ENCODE assay signal across 18 cellular contexts in the genomic region with DNA sequence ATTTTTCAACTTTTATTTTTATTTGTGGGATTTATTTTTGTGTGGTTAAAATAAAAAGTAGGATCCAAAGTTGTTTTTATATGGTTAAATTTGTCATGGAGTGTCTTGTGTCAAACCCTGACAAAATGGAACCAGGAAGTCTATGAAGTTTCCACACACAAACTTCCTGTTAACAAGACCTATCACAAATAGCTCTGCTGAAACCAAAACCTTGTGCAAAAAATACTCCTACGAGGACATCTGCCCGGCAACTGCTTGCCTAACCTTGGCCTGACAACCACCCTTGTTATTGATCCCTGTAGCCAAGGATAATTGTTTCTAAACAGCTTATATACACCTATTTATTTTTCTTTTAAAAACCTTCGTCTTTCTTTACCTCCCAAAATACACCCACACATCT.
DNase-seq lines count a peak whose midpoint lies in the region; ATAC-seq and TF ChIP-seq lines count a peak whose summit lies in the region.
"Had no signal": no experiment of that assay in that cellular context is flagged by ENCODE, and none has a peak within 500 bp of the region (broad histone marks: within the 10 kb centered on the region; RNA-seq: fewer than 3 reads in every experiment).

No MANE protein-coding gene starts in this region.

- 100% methylated on average over 1 of the region's 3 CpGs for WGBS in neuronal stem cell (ENCODE audit: extremely low coverage in 2 of 2, insufficient read length in 2 of 2, insufficient replicate concordance in 1 of 2), 2 donors

- no peak overlapping the region for H3K4ac ChIP-seq in neuronal stem cell (ENCODE audit: low read length)

- DNase-seq in NOMO-1 treated with DMSO at 0.1 percent for 48 hours (lab: John Stamatoyannopoulos, UW; ENCODE audit: unreplicated experiment), result peak; percentile 9
- no peak for DNase-seq in NOMO-1 (lab: John Stamatoyannopoulos, UW; ENCODE audit: unreplicated experiment in 2 of 2)
- peak; percentile 55 for DNase-seq in NB4 (ENCODE audit: low read depth)
- DNase-seq in neuronal stem cell (ENCODE audit: low spot score), result no peak
- no peak for DNase-seq in central memory CD4-positive, alpha-beta T cell
- no peak for DNase-seq in NCI-H1694 (lab: John Stamatoyannopoulos, UW)
- DNase-seq: activated B cell treated with CpG ODN at 0.5 μM for 24 hours; activated naive CD8-positive, alpha-beta T cell treated with anti-CD3 and anti-CD28 coated beads for 36 hours; foreskin keratinocyte; kidney glomerular epithelial cell; mesenchymal stem cell; natural killer cell; NCI-H1105 treated with DMSO at 0.1 percent for 48 hours; SHP77; stimulated activated naive CD8-positive, alpha-beta T cell treated with anti-CD3 and anti-CD28 coated beads, Interleukin-15, amount 100 ng/mL, for 72 hours; trophoblast cell had no signal

- no peak overlapping the region for H3K9ac ChIP-seq in neuronal stem cell (ENCODE audit: low read depth, low read length, poor library complexity)

- peak overlapping the region; percentile 32 for H2AFZ ChIP-seq in neuronal stem cell (ENCODE audit: low read length)

- H2BK12ac ChIP-seq in neuronal stem cell (ENCODE audit: low read length), result no peak overlapping the region

- no peak overlapping the region for H3K23ac ChIP-seq in neuronal stem cell (ENCODE audit: low read depth, low read length, poor library complexity)

- H2BK5ac ChIP-seq in neuronal stem cell (ENCODE audit: low read length), result no peak overlapping the region

- H3K18ac ChIP-seq in neuronal stem cell (ENCODE audit: low read length), result no peak overlapping the region

- H3K4me2 ChIP-seq in neuronal stem cell (ENCODE audit: insufficient read depth, low read length, poor library complexity, severe bottlenecking), result no peak overlapping the region

- no peaks in the 10 kb centered on the region for H3K79me1 ChIP-seq in neuronal stem cell (ENCODE audit: low read depth, low read length)

- TF ChIP-seq POLR2A in NB4 (IDR thresholded peaks at IDR 0.05; ENCODE audit: extremely low read depth, insufficient read length), result no peak

- no peaks in the 10 kb centered on the region for H3K27me3 ChIP-seq in neuronal stem cell (ENCODE audit: control insufficient read depth in 3 of 3, insufficient read depth in 3 of 3, low read depth in 1 of 3, low read length in 3 of 3)
- H3K27me3 ChIP-seq: foreskin keratinocyte had no signal

- no peaks in the 10 kb centered on the region for H3K9me3 ChIP-seq in neuronal stem cell (replicated peaks in 1 of 2; ENCODE audit: control insufficient read depth in 2 of 2, insufficient read depth in 1 of 2, low read depth in 1 of 2, low read length in 2 of 2)

- no peak for TF ChIP-seq CTCF in NB4 (IDR thresholded peaks at IDR 0.05; ENCODE audit: low read depth, low read length)

- no peak overlapping the region for H2BK15ac ChIP-seq in neuronal stem cell (ENCODE audit: low read length)

- no peak overlapping the region for H4K8ac ChIP-seq in neuronal stem cell (ENCODE audit: low read depth, low read length)

- no peaks in the 10 kb centered on the region for H3K4me1 ChIP-seq in neuronal stem cell (ENCODE audit: control insufficient read depth in 2 of 2, insufficient read depth in 1 of 2, low read depth in 1 of 2, low read length in 2 of 2)
- H3K4me1 ChIP-seq: foreskin keratinocyte had no signal

- no peak overlapping the region for H3K14ac ChIP-seq in neuronal stem cell (ENCODE audit: low read length)

- H2AK5ac ChIP-seq in neuronal stem cell (ENCODE audit: low read depth, low read length), result no peak overlapping the region

- no peaks in the 10 kb centered on the region for H3K36me3 ChIP-seq in neuronal stem cell (replicated peaks in 1 of 2; ENCODE audit: control insufficient read depth in 2 of 2, insufficient read depth in 2 of 2, low read length in 2 of 2)

- H3K4me3 ChIP-seq in NB4 (ENCODE audit: low read depth, low read length) (no peak overlapping the region), neuronal stem cell (ENCODE audit: low read length in 2 of 2) (no peak overlapping the region)

- no peak overlapping the region for H2BK120ac ChIP-seq in neuronal stem cell (ENCODE audit: low read depth, low read length)

- H3K27ac ChIP-seq in neuronal stem cell (replicated peaks; ENCODE audit: low read length), result no peak overlapping the region
- H3K27ac ChIP-seq: foreskin keratinocyte had no signal

- H4K91ac ChIP-seq in neuronal stem cell (ENCODE audit: low read depth, low read length, poor library complexity), result no peak overlapping the region

- ATAC-seq in HG03280 (IDR thresholded peaks at IDR 0.05; ENCODE audit: unreplicated experiment), result peak; percentile 60
- no peak for ATAC-seq in HG02840 (IDR thresholded peaks at IDR 0.05; ENCODE audit: low FRiP score, unreplicated experiment)
- ATAC-seq: foreskin keratinocyte; natural killer cell; stimulated activated naive CD8-positive, alpha-beta T cell treated with anti-CD3 and anti-CD28 coated beads, Interleukin-15, amount 100 ng/mL, for 72 hours had no signal

Comparison
In these comparisons a context has a peak if more than half of its experiments do, and no peak if none do; other contexts are left out.
1. DNase-seq: peak in NOMO-1 treated with DMSO at 0.1 percent for 48 hours (single experiment) and NB4 (single experiment); none in NOMO-1 (0 of 2), neuronal stem cell (single experiment), central memory CD4-positive, alpha-beta T cell (single experiment) and NCI-H1694 (single experiment).